In genomic region chr19:795691-796581, GRCh38 we compare ENCODE assay signal across 8 cellular contexts. TPM values are rescaled to one million over a fixed set of nuclear protein-coding genes. Genes with fewer than 3 reads are reported as not detected.
DNase-seq lines count a peak whose midpoint lies in the region; ATAC-seq and TF ChIP-seq lines count a peak whose summit lies in the region.

No MANE protein-coding gene starts in this region.

- H3K36me3 Mint-ChIP-seq in activated CD4-positive, alpha-beta T cell treated with anti-CD3 and anti-CD28 coated beads for 36 hours (ENCODE audit: low read depth), result peaks cover 24% of the 10 kb centered on the region
- H3K36me3 Mint-ChIP-seq in activated naive CD8-positive, alpha-beta T cell treated with anti-CD3 and anti-CD28 coated beads, Interleukin-2, amount 50 U/mL, for 24 hours (ENCODE audit: low read depth), result peaks cover 23% of the 10 kb centered on the region

- H3K4me1 Mint-ChIP-seq in activated CD4-positive, alpha-beta T cell treated with anti-CD3 and anti-CD28 coated beads for 36 hours, result peaks cover 15% of the 10 kb centered on the region
- peaks cover 22% of the 10 kb centered on the region for H3K4me1 Mint-ChIP-seq in activated naive CD8-positive, alpha-beta T cell treated with anti-CD3 and anti-CD28 coated beads, Interleukin-2, amount 50 U/mL, for 24 hours

- peak overlapping the region in 1 of 2 donors; percentile 86 for H3K9ac ChIP-seq in stomach smooth muscle (ENCODE audit: low read length in 2 of 2)

- no peaks in the 10 kb centered on the region for H3K27me3 Mint-ChIP-seq in activated CD4-positive, alpha-beta T cell treated with anti-CD3 and anti-CD28 coated beads for 36 hours
- H3K27me3 Mint-ChIP-seq in activated naive CD8-positive, alpha-beta T cell treated with anti-CD3 and anti-CD28 coated beads, Interleukin-2, amount 50 U/mL, for 24 hours, result no peaks in the 10 kb centered on the region

- DNase-seq in activated CD4-positive, alpha-beta T cell treated with anti-CD3 and anti-CD28 coated beads for 36 hours, result no peak
- no peak for DNase-seq in activated CD4-positive, alpha-beta T cell treated with anti-CD3 and anti-CD28 coated beads, Interleukin-2, amount 50 U/mL, for 1 hour
- DNase-seq in activated naive CD8-positive, alpha-beta T cell treated with anti-CD3 and anti-CD28 coated beads, Interleukin-2, amount 50 U/mL, for 24 hours, result no peak
- no peak for DNase-seq in left lung
- no peak for DNase-seq in activated CD4-positive, CD25-positive, alpha-beta regulatory T cell treated with anti-CD3 and anti-CD28 coated beads, Interleukin-2, amount 50 U/mL, for 72 hours

- CTCF ChIA-PET in activated CD4-positive, alpha-beta T cell treated with anti-CD3 and anti-CD28 coated beads for 36 hours (lab: Charles Lee), result interaction anchor here (0.7 kb wide), 1 partner anchor 245 kb away, joined by 3 read pairs; no protein-coding TSS in a partner anchor

- POLR2A ChIA-PET in activated CD4-positive, alpha-beta T cell treated with anti-CD3 and anti-CD28 coated beads for 36 hours (lab: Charles Lee), result no interaction called here

- H3K27me3 ChIP-seq in left lung, result no peaks in the 10 kb centered on the region
- H3K27me3 ChIP-seq in stomach smooth muscle (ENCODE audit: control insufficient read depth in 1 of 2, insufficient read depth in 2 of 2, low read length in 2 of 2), result no peaks in the 10 kb centered on the region

- intact Hi-C loops in activated CD4-positive, alpha-beta T cell treated with anti-CD3 and anti-CD28 coated beads for 36 hours (cut with DNase I, micrococcal nuclease), result loop anchor here (1.0 to 5.0 kb wide), 9 partner anchors 25 to 1066 kb away; partner anchors contain the start of genes ARHGAP45 (in 1 of the 2), KLF16 (in 1 of the 2), PCSK4 (in 1 of the 2) and POLR2E (in 1 of the 2)
- intact Hi-C loops in left lung (cut with DNase I), result no loop called here

- H3K27ac Mint-ChIP-seq in activated CD4-positive, alpha-beta T cell treated with anti-CD3 and anti-CD28 coated beads for 36 hours, result no peak overlapping the region
- H3K27ac Mint-ChIP-seq in activated naive CD8-positive, alpha-beta T cell treated with anti-CD3 and anti-CD28 coated beads, Interleukin-2, amount 50 U/mL, for 24 hours, result no peak overlapping the region

- H3K9me3 Mint-ChIP-seq in activated CD4-positive, alpha-beta T cell treated with anti-CD3 and anti-CD28 coated beads for 36 hours (ENCODE audit: low read depth), result no peaks in the 10 kb centered on the region
- H3K9me3 Mint-ChIP-seq in activated naive CD8-positive, alpha-beta T cell treated with anti-CD3 and anti-CD28 coated beads, Interleukin-2, amount 50 U/mL, for 24 hours, result no peaks in the 10 kb centered on the region

- no peak for TF ChIP-seq CTCF in left lung (IDR thresholded peaks at IDR 0.05)

- H3K4me1 ChIP-seq in left lung (peaks cover 18 to 56% of the 10 kb centered on the region in 2 donors), stomach smooth muscle (ENCODE audit: control insufficient read depth, insufficient read depth, low read length) (peaks cover 40% of the 10 kb centered on the region)

- H3K4me3 Mint-ChIP-seq in activated CD4-positive, alpha-beta T cell treated with anti-CD3 and anti-CD28 coated beads for 36 hours, result peak overlapping the region; percentile 93
- H3K4me3 Mint-ChIP-seq in activated naive CD8-positive, alpha-beta T cell treated with anti-CD3 and anti-CD28 coated beads, Interleukin-2, amount 50 U/mL, for 24 hours, result peak overlapping the region; percentile 96

- peak overlapping the region; percentile 89 to 95 for H3K27ac ChIP-seq in left lung
- H3K27ac ChIP-seq in stomach smooth muscle (ENCODE audit: low read length), result no peak overlapping the region

- H3K9me3 ChIP-seq in left lung (no peaks in the 10 kb centered on the region), stomach smooth muscle (ENCODE audit: control insufficient read depth in 2 of 2, low read length in 2 of 2) (no peaks in the 10 kb centered on the region)

- H3K36me3 ChIP-seq in left lung (peaks cover 0 to 20% of the 10 kb centered on the region in 2 donors), stomach smooth muscle (ENCODE audit: control insufficient read depth in 2 of 2, insufficient read depth in 2 of 2, low read length in 2 of 2) (peaks cover 0 to 2% of the 10 kb centered on the region in 2 donors)

- H3K4me3 ChIP-seq in left lung (peak overlapping the region; percentile 71 to 94), stomach smooth muscle (ENCODE audit: low read length in 2 of 2) (peak overlapping the region; percentile 76 to 85)

- no peak for ATAC-seq in activated CD4-positive, alpha-beta T cell treated with anti-CD3 and anti-CD28 coated beads for 36 hours
- ATAC-seq in activated naive CD8-positive, alpha-beta T cell treated with anti-CD3 and anti-CD28 coated beads, Interleukin-2, amount 50 U/mL, for 24 hours, result no peak
- no peak for ATAC-seq in left lung
- ATAC-seq in GM21717 (IDR thresholded peaks at IDR 0.05; ENCODE audit: unreplicated experiment), result no peak
- ATAC-seq in GM18861 (IDR thresholded peaks at IDR 0.05; ENCODE audit: unreplicated experiment), result no peak

RNA-seq across cellular contexts. Expression of gene PTBP1, which starts 1.3 kb away (rescaled TPM):
- 100 to 1,000 TPM; 584 to 738 TPM for total RNA-seq in activated CD4-positive, alpha-beta T cell treated with anti-CD3 and anti-CD28 coated beads for 36 hours
- total RNA-seq in left lung, result 100 to 1,000 TPM; 236 to 354 TPM

RNA-seq across cellular contexts. Expression of gene PLPPR3, which starts 25.8 kb away (rescaled TPM):
- total RNA-seq in activated CD4-positive, alpha-beta T cell treated with anti-CD3 and anti-CD28 coated beads for 36 hours, result not detected
- 1 to 10 TPM; 1.6 to 1.9 TPM for total RNA-seq in left lung

RNA-seq across cellular contexts. Expression of gene AZU1, which starts 31.7 kb away (rescaled TPM):
- not detected for total RNA-seq in activated CD4-positive, alpha-beta T cell treated with anti-CD3 and anti-CD28 coated beads for 36 hours
- total RNA-seq in left lung, result 1 to 10 TPM; 1.3 TPM

RNA-seq across cellular contexts. Expression of gene PRTN3, which starts 44.9 kb away (rescaled TPM):
- total RNA-seq in activated CD4-positive, alpha-beta T cell treated with anti-CD3 and anti-CD28 coated beads for 36 hours, result not detected
- total RNA-seq in left lung, result under 1 TPM; 0.55 to 0.58 TPM

RNA-seq across cellular contexts. Expression of gene MISP, which starts 45.0 kb away (rescaled TPM):
- under 1 TPM in 1 of 2 experiments, not detected in 1; 0.07 TPM for total RNA-seq in activated CD4-positive, alpha-beta T cell treated with anti-CD3 and anti-CD28 coated beads for 36 hours
- 10 to 100 TPM; 19.2 to 44.0 TPM for total RNA-seq in left lung

Comparison
In these comparisons a context has a peak if more than half of its experiments do, and no peak if none do; other contexts are left out.
1. intact Hi-C loops: an anchor here in activated CD4-positive, alpha-beta T cell treated with anti-CD3 and anti-CD28 coated beads for 36 hours (1.0 to 5.0 kb wide); none called in left lung.